ENCODE assay signal across 26 cellular contexts in genomic region chr10:111249925-111250324, GRCh38.
"Had no signal": no experiment of that assay in that cellular context is flagged by ENCODE, and none has a peak within 500 bp of the region (broad histone marks: within the 10 kb centered on the region; RNA-seq: fewer than 3 reads in every experiment).

No MANE protein-coding gene starts in this region.

- ATAC-seq: activated CD8-positive, alpha-beta T cell treated with anti-CD3 and anti-CD28 coated beads, Interleukin-2, amount 10 ng/mL, durations not matched to agents 7 days and 5 days; SK-N-SH treated with all-trans-retinoic acid at 6 μM for 48 hours; WTC11 had no signal

- H3K4me1 ChIP-seq: adrenal gland, Peyer's patch, SJSA1 had no signal

- H3K4me3 ChIP-seq: adrenal gland, Peyer's patch, SJSA1 had no signal

- H3K27ac ChIP-seq: adrenal gland, Peyer's patch, SJSA1 had no signal

- H3K27me3 ChIP-seq: adrenal gland, Peyer's patch had no signal

- DNase-seq: activated CD4-positive, alpha-beta T cell treated with anti-CD3 and anti-CD28 coated beads for 48 hours; activated CD4-positive, alpha-beta T cell treated with anti-CD3 and anti-CD28 coated beads, Interleukin-2, amount 50 U/mL, for 4 hours; activated CD4-positive, CD25-positive, alpha-beta regulatory T cell treated with anti-CD3 and anti-CD28 coated beads, Interleukin-2, amount 50 U/mL, for 72 hours; activated CD8-positive, alpha-beta memory T cell treated with anti-CD3 and anti-CD28 coated beads, Interleukin-2, amount 50 U/mL, for 48 hours; activated CD8-positive, alpha-beta T cell treated with anti-CD3 and anti-CD28 coated beads, Interleukin-2, amount 10 ng/mL, durations not matched to agents 7 days and 5 days; activated naive CD4-positive, alpha-beta T cell treated with anti-CD3 and anti-CD28 coated beads, Interleukin-2, amount 50 U/mL, for 16 hours; activated naive CD8-positive, alpha-beta T cell treated with anti-CD3 and anti-CD28 coated beads, Interleukin-2, amount 10 ng/mL, durations not matched to agents 7 days and 5 days; activated T-cell treated with anti-CD3 and anti-CD28 coated beads, Interleukin-2, amount 50 U/mL, for 1 hour; adrenal gland; anterior cingulate cortex; cerebellar nuclear complex; KG1; NCI-H1048; NCI-H146; NCI-H187 treated with DMSO at 0.1 percent for 48 hours; NCI-H2107; NCI-H526; NCI-H774; NK-92 treated with Interleukin-12 subunit alpha and Interleukin-12 subunit beta, amount 100 ng/mL, for 24 hours; OCI-M1; Peyer's patch; SHP77; SW 1271 had no signal

- H3K9me3 ChIP-seq: adrenal gland, Peyer's patch, SJSA1 had no signal

- H3K36me3 ChIP-seq: adrenal gland, Peyer's patch, SJSA1 had no signal
